16 cellular contexts compared by ENCODE assay signal in the genomic region with DNA sequence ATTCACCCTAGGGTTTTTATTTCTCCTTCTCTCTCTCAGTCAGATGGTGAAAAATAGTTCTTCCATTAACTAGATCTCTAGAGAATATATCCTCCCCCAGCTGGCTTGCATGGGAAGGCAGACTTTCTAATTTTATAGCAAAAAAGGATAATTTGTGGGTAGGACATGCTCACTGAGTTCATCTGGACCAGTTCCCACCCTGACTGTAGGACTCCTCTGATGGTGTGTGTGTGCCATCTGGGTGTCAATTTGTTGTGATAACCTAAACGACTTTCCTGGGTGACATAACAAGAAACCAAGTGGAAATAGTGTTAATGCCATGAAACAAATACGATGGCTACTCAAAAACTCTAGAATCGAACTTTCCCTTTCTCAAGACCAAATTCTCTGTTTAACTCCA. TPM values are rescaled to one million over a fixed set of nuclear protein-coding genes. Genes with fewer than 3 reads are reported as not detected.
DNase-seq lines count a peak whose midpoint lies in the region; ATAC-seq and TF ChIP-seq lines count a peak whose summit lies in the region.
"Had no signal": no experiment of that assay in that cellular context is flagged by ENCODE, and none has a peak within 500 bp of the region (broad histone marks: within the 10 kb centered on the region; RNA-seq: fewer than 3 reads in every experiment).

No MANE protein-coding gene starts in this region.

- DNase-seq in AG10803 (ENCODE audit: low read depth) (peak; percentile 15), NCI-H1694 (lab: John Stamatoyannopoulos, UW) (peak; percentile 77), cerebellar cortex (ENCODE audit: low spot score) (peak; percentile 50), cerebellum (ENCODE audit: low spot score) (no peak), midbrain (lab: John Stamatoyannopoulos, UW) (no peak)
- DNase-seq: AML-193; C1 segment of cervical spinal cord; Calu3; CD4-positive, alpha-beta T cell; EL; GDM1; GOT3; HFFc6 had no signal

- no peaks in the 10 kb centered on the region for H3K9me3 Mint-ChIP-seq in nephron
- H3K9me3 Mint-ChIP-seq in stimulated activated memory B cell treated with anti-CD40 and anti-IgM and Interleukin-4, amounts not matched to agents 10 μg/mL and 1 μg/mL and 100 μg/mL, for 72 hours, result no peaks in the 10 kb centered on the region
- H3K9me3 Mint-ChIP-seq: CD4-positive, alpha-beta T cell; HFFc6 had no signal

- H3K4me3 ChIP-seq in AG10803 (ENCODE audit: low read length), result no peak overlapping the region
- H3K4me3 ChIP-seq: HAP-1 had no signal

- peaks cover 44% of the 10 kb centered on the region for H3K4me1 Mint-ChIP-seq in nephron
- H3K4me1 Mint-ChIP-seq in stimulated activated memory B cell treated with anti-CD40 and anti-IgM and Interleukin-4, amounts not matched to agents 10 μg/mL and 1 μg/mL and 100 μg/mL, for 72 hours, result no peaks in the 10 kb centered on the region

- TF ChIP-seq CTCF in AG10803 (conservative IDR thresholded peaks at IDR 0.05; ENCODE audit: low read length) (no peak), nephron (IDR thresholded peaks at IDR 0.05; ENCODE audit: unreplicated experiment in 3 of 3) (no peak)

- H3K27ac Mint-ChIP-seq in nephron, result peak overlapping the region; percentile 10 to 65 (median 29)
- H3K27ac Mint-ChIP-seq in stimulated activated memory B cell treated with anti-CD40 and anti-IgM and Interleukin-4, amounts not matched to agents 10 μg/mL and 1 μg/mL and 100 μg/mL, for 72 hours, result no peak overlapping the region
- H3K27ac Mint-ChIP-seq: CD4-positive, alpha-beta T cell; HFFc6 had no signal

- no peaks in the 10 kb centered on the region for H3K27me3 Mint-ChIP-seq in nephron (ENCODE audit: low read depth)
- H3K27me3 Mint-ChIP-seq in stimulated activated memory B cell treated with anti-CD40 and anti-IgM and Interleukin-4, amounts not matched to agents 10 μg/mL and 1 μg/mL and 100 μg/mL, for 72 hours, result peaks cover 11% of the 10 kb centered on the region

- no peak for ATAC-seq in stimulated activated memory B cell treated with anti-CD40 and anti-IgM and Interleukin-4, amounts not matched to agents 10 μg/mL and 1 μg/mL and 100 μg/mL, for 72 hours

- no peak overlapping the region for H3K4me3 Mint-ChIP-seq in nephron
- no peak overlapping the region for H3K4me3 Mint-ChIP-seq in stimulated activated memory B cell treated with anti-CD40 and anti-IgM and Interleukin-4, amounts not matched to agents 10 μg/mL and 1 μg/mL and 100 μg/mL, for 72 hours
- H3K4me3 Mint-ChIP-seq: CD4-positive, alpha-beta T cell; HFFc6 had no signal

- no peaks in the 10 kb centered on the region for H3K36me3 Mint-ChIP-seq in nephron (ENCODE audit: low read depth)
- no peaks in the 10 kb centered on the region for H3K36me3 Mint-ChIP-seq in stimulated activated memory B cell treated with anti-CD40 and anti-IgM and Interleukin-4, amounts not matched to agents 10 μg/mL and 1 μg/mL and 100 μg/mL, for 72 hours

RNA-seq across cellular contexts. Expression of gene APBA1, which starts 44.9 kb away (rescaled TPM):
- total RNA-seq in cerebellum, result 42.3 TPM

Comparison
In these comparisons a context has a peak if more than half of its experiments do, and no peak if none do; other contexts are left out.
1. DNase-seq: peak in AG10803 (single experiment), NCI-H1694 (single experiment) and cerebellar cortex (single experiment); none in cerebellum (single experiment) and midbrain (single experiment).